In genomic region chr9:32526707-32527048, GRCh38 we compare ENCODE assay signal across 8 cellular contexts. TPM values are rescaled to one million over a fixed set of nuclear protein-coding genes. Genes with fewer than 3 reads are reported as not detected.
DNase-seq lines count a peak whose midpoint lies in the region; ATAC-seq, FAIRE-seq and TF ChIP-seq lines count a peak whose summit lies in the region.

No MANE protein-coding gene starts in this region.

- peaks cover 25% of the 10 kb centered on the region for H3K36me3 Mint-ChIP-seq in Calu3 (ENCODE audit: insufficient read depth, unreplicated experiment)

- CTCF ChIA-PET in Calu3 (lab: Charles Lee) (interaction anchor here (0.6 to 3.0 kb wide), 9 partner anchors 10 to 147 kb away, joined by 3 to 29 read pairs (median 7); no protein-coding TSS in a partner anchor), Panc1 (lab: Charles Lee) (interaction anchor here (0.6 to 2.3 kb wide), 3 partner anchors 16 to 147 kb away, joined by 3 to 34 read pairs (median 4); no protein-coding TSS in a partner anchor)

- peak overlapping the region; percentile 84 for H3K4me3 Mint-ChIP-seq in Calu3 (ENCODE audit: low read depth, unreplicated experiment)

- FAIRE-seq in pancreas (lab: Jason Lieb, UNC): no peak

- intact Hi-C loops in Calu3 (cut with micrococcal nuclease; ENCODE audit: unreplicated experiment) (loop anchor here (1.0 to 10.0 kb wide), 3 partner anchors 46 to 147 kb away; no protein-coding TSS in a partner anchor), Panc1 (cut with micrococcal nuclease; ENCODE audit: unreplicated experiment) (no loop called here), pancreas (cut with DNase I) (no loop called here)

- H3K4me1 ChIP-seq in Panc1 (ENCODE audit: control insufficient read depth, insufficient read depth, low read length) (peaks cover 32% of the 10 kb centered on the region), pancreas (peaks cover 7 to 25% (median 12%) of the 10 kb centered on the region in 3 donors)

- ATAC-seq in Panc1 (no peak), pancreas (no peak)

- DNase-seq in Calu3: no peak
- DNase-seq in Panc1 (ENCODE audit: low read depth, low spot score): no peak
- no peak for DNase-seq in epithelial cell of esophagus (ENCODE audit: low read depth)
- no peak for DNase-seq in pancreas
- no peak for DNase-seq in ecto neural progenitor cell (ENCODE audit: low spot score)
- DNase-seq in AML-193 (lab: John Stamatoyannopoulos, UW): no peak
- no peak for DNase-seq in NK-92 treated with Interleukin-12 subunit alpha and Interleukin-12 subunit beta, amount 100 ng/mL, for 24 hours (lab: John Stamatoyannopoulos, UW)
- no peak for DNase-seq in hippocampal formation (lab: John Stamatoyannopoulos, UW)

- peaks cover 6% of the 10 kb centered on the region; the same call in 1 of the 2 replicates for H3K9me3 ChIP-seq in Panc1 (ENCODE audit: control insufficient read depth, insufficient read depth, low read depth, low read length)
- H3K9me3 ChIP-seq in pancreas: no peaks in the 10 kb centered on the region

- H3K27ac ChIP-seq in Panc1 (ENCODE audit: low read length): peak overlapping the region; percentile 96
- peak overlapping the region; percentile 58 to 84 (median 76) for H3K27ac ChIP-seq in pancreas

- H3K27me3 ChIP-seq in Panc1 (ENCODE audit: control insufficient read depth, insufficient read depth, low read length) (no peaks in the 10 kb centered on the region), pancreas (no peaks in the 10 kb centered on the region)

- POLR2A ChIA-PET in Panc1 (lab: Charles Lee): interaction anchor here (0.7 to 1.1 kb wide), 2 partner anchors 26 to 73 kb away, joined by 4 to 7 read pairs; partner anchors contain the start of gene TOPORS

- no peaks in the 10 kb centered on the region for H3K27me3 Mint-ChIP-seq in Calu3 (ENCODE audit: unreplicated experiment)

- peak overlapping the region; percentile 67 for H3K27ac Mint-ChIP-seq in Calu3 (ENCODE audit: unreplicated experiment)

- 4 to 6% methylated on average over 2 of the region's 2 CpGs for WGBS in pancreas, 2 donors

- BruUV-seq in Calu3 (replicated peaks; lab: Mats Ljungman, UMichigan): TSS peak; percentile 71
- BruUV-seq in Panc1 (replicated peaks; lab: Mats Ljungman, UMichigan): no TSS peak

- in situ Hi-C loops in Panc1 (cut with HindIII; ENCODE audit: low pct_unique_long_range_greater_than_20kb, low sequenced_read_pairs): no loop called here

- H3K36me3 ChIP-seq in Panc1 (ENCODE audit: control insufficient read depth, insufficient read depth, low read length) (no peaks in the 10 kb centered on the region), pancreas (no peaks in the 10 kb centered on the region)

- no peak for TF ChIP-seq CTCF in Calu3 (IDR thresholded peaks at IDR 0.05; ENCODE audit: unreplicated experiment)
- peak; percentile 48 for TF ChIP-seq CTCF in Panc1 (IDR thresholded peaks at IDR 0.05)
- no peak for TF ChIP-seq CTCF in epithelial cell of esophagus (IDR thresholded peaks at IDR 0.05; ENCODE audit: insufficient read depth, low read depth, low read length, missing control alignments)
- TF ChIP-seq CTCF in pancreas (IDR thresholded peaks at IDR 0.05): no peak

- H3K4me3 ChIP-seq in Panc1 (ENCODE audit: low read depth in 2 of 2, low read length in 2 of 2) (peak overlapping the region; percentile 64 to 88), epithelial cell of esophagus (ENCODE audit: low read length) (peak overlapping the region; percentile 52), pancreas (peak overlapping the region in 3 of 4 donors; percentile 47 to 75 (median 59))

- peaks cover 2% of the 10 kb centered on the region for H3K9me3 Mint-ChIP-seq in Calu3 (ENCODE audit: low read depth, unreplicated experiment)

- peaks cover 23% of the 10 kb centered on the region for H3K4me1 Mint-ChIP-seq in Calu3 (ENCODE audit: low read depth, unreplicated experiment)

RNA-seq across cellular contexts. Expression of gene RIGI, which starts 0.7 kb away (rescaled TPM):
- total RNA-seq in Calu3 (2022) (24.8 and 49.0 TPM in 2 replicates), Panc1 (2021; ENCODE audit: unreplicated experiment) (27.7 TPM), pancreas (10 to 100 TPM in 1 of 6 donors, 1 to 10 TPM in 5; 2.1 to 10.6 (median 4.1) TPM)
- 8.6 TPM for polyA plus RNA-seq in Panc1 (2012; ENCODE audit: insufficient read length)
- polyA plus RNA-seq in pancreas: 1 to 10 TPM; 2.4 to 4.0 TPM

RNA-seq across cellular contexts. Expression of gene SMIM27, which starts 25.4 kb away (rescaled TPM):
- total RNA-seq in Calu3 (2022): 4.1 and 4.4 TPM in 2 replicates
- 14.3 TPM for total RNA-seq in Panc1 (2021; ENCODE audit: unreplicated experiment)
- polyA plus RNA-seq in Panc1 (2012; ENCODE audit: insufficient read length): 12.8 TPM
- total RNA-seq in pancreas: 10 to 100 TPM in 1 of 6 donors, 1 to 10 TPM in 5; 3.5 to 10.7 (median 6.9) TPM
- polyA plus RNA-seq in pancreas: 10 to 100 TPM in 1 of 2 donors, 1 to 10 TPM in 1; 5.1 to 14.4 TPM

RNA-seq across cellular contexts. Expression of gene TOPORS, which starts 25.7 kb away (rescaled TPM):
- total RNA-seq in Calu3 (2022): 13.8 TPM in 2 replicates
- 21.2 TPM for total RNA-seq in Panc1 (2021; ENCODE audit: unreplicated experiment)
- polyA plus RNA-seq in Panc1 (2012; ENCODE audit: insufficient read length): 8.6 TPM
- 1 to 10 TPM; 4.3 to 9.0 (median 4.8) TPM for total RNA-seq in pancreas
- 1 to 10 TPM; 3.0 to 5.5 TPM for polyA plus RNA-seq in pancreas

RNA-seq across cellular contexts. Expression of gene NDUFB6, which starts 46.3 kb away (rescaled TPM):
- 48.1 and 49.6 TPM in 2 replicates for total RNA-seq in Calu3 (2022)
- 85.3 TPM for total RNA-seq in Panc1 (2021; ENCODE audit: unreplicated experiment)
- polyA plus RNA-seq in Panc1 (2012; ENCODE audit: insufficient read length): 144 TPM
- total RNA-seq in pancreas: 10 to 100 TPM; 11.3 to 21.2 (median 16.3) TPM
- 10 to 100 TPM; 12.6 to 29.5 TPM for polyA plus RNA-seq in pancreas
